In genomic region chr4:169158046-169158445, GRCh38 we compare ENCODE assay signal across 17 cellular contexts.
A peak's percentile ranks its signal among the peaks of the same experiment; 100 is the strongest.
DNase-seq lines count a peak whose midpoint lies in the region; FAIRE-seq and TF ChIP-seq lines count a peak whose summit lies in the region.
"Had no signal": no experiment of that assay in that cellular context is flagged by ENCODE, and none has a peak within 500 bp of the region (broad histone marks: within the 10 kb centered on the region; RNA-seq: fewer than 3 reads in every experiment).

No MANE protein-coding gene starts in this region.

- H3K36me3 Mint-ChIP-seq in osteocyte (ENCODE audit: unreplicated experiment) (peaks cover 30% of the 10 kb centered on the region), endodermal cell (ENCODE audit: low read depth) (peaks cover 21% of the 10 kb centered on the region)
- H3K36me3 Mint-ChIP-seq: CD4-positive, CD25-positive, alpha-beta regulatory T cell had no signal

- dilution Hi-C loops in endothelial cell of umbilical vein (cut with MboI; ENCODE audit: extremely low pct_ligation_motif_present, low sequenced_read_pairs), result no loop called here

- H3K4me1 ChIP-seq in endothelial cell of umbilical vein (ENCODE audit: control insufficient read depth, extremely low read depth, insufficient read depth, low read length) (peaks cover 42% of the 10 kb centered on the region), endodermal cell (ENCODE audit: control insufficient read depth, insufficient read depth, low read length) (no peaks in the 10 kb centered on the region)

- CTCF ChIA-PET in endothelial cell of umbilical vein (lab: Charles Lee), result interaction anchor here (0.8 to 1.4 kb wide), 2 partner anchors 9 to 99 kb away, joined by 3 to 5 read pairs; no protein-coding TSS in a partner anchor

- 98 to 100% methylated on average over 2 to 4 of the region's 4 CpGs for WGBS in endodermal cell (ENCODE audit: insufficient coverage in 1 of 2, insufficient read length in 1 of 2), 2 experiments

- POLR2A ChIA-PET in endothelial cell of umbilical vein (lab: Charles Lee), result interaction anchor here (0.6 kb wide), 1 partner anchor 98 kb away, joined by 3 read pairs; no protein-coding TSS in a partner anchor

- TF ChIP-seq CTCF in endothelial cell of umbilical vein (IDR thresholded peaks at IDR 0.05; ENCODE audit: extremely low read depth in 1 of 2, insufficient read depth in 1 of 2, low read depth in 1 of 2, low read length in 2 of 2) (no peak), osteocyte (IDR thresholded peaks at IDR 0.05) (no peak), endodermal cell (conservative IDR thresholded peaks at IDR 0.05) (no peak)

- no peak overlapping the region for H2AFZ ChIP-seq in endothelial cell of umbilical vein (ENCODE audit: low read depth, low read length)
- H2AFZ ChIP-seq: GM23338 had no signal

- intact Hi-C loops in endothelial cell of umbilical vein (cut with micrococcal nuclease), result loop anchor here (1.0 to 5.0 kb wide), 4 partner anchors 11 to 94 kb away; no protein-coding TSS in a partner anchor

- no peaks in the 10 kb centered on the region for H4K20me1 ChIP-seq in endothelial cell of umbilical vein (replicated peaks; ENCODE audit: control insufficient read depth, extremely low read depth, insufficient read depth, low read length)

- H3K27me3 Mint-ChIP-seq in osteocyte (ENCODE audit: unreplicated experiment), result no peaks in the 10 kb centered on the region
- H3K27me3 Mint-ChIP-seq in endodermal cell (ENCODE audit: insufficient read depth), result no peaks in the 10 kb centered on the region

- peak overlapping the region; percentile 15 for H3K4me2 ChIP-seq in endothelial cell of umbilical vein (ENCODE audit: insufficient read depth, low read length)
- H3K4me2 ChIP-seq: BLaER1 treated with 17β-estradiol and CSF1 and Interleukin-3, amounts not matched to agents 10 nM and 100 nM; GM23338 had no signal

- no peak for TF ChIP-seq POLR2A in endothelial cell of umbilical vein (IDR thresholded peaks at IDR 0.05; ENCODE audit: low read depth, low read length)

- peak; percentile 48 for DNase-seq in ELR (ENCODE audit: low read depth)
- peak; percentile 13 for DNase-seq in RKO (ENCODE audit: low spot score)
- peak; percentile 78 for DNase-seq in endothelial cell of umbilical vein (ENCODE audit: low read depth, low spot score)
- DNase-seq in osteocyte (ENCODE audit: extremely low spot score, unreplicated experiment), result no peak
- DNase-seq in endodermal cell, result no peak
- no peak for DNase-seq in activated gamma-delta T cell treated with Interleukin-2 at 50 U/mL for 16 hours
- DNase-seq in NOMO-1 treated with DMSO at 0.1 percent for 48 hours (lab: John Stamatoyannopoulos, UW; ENCODE audit: unreplicated experiment), result no peak
- DNase-seq in stimulated activated CD4-positive, alpha-beta T cell treated with anti-CD3 and anti-CD28 coated beads, Interleukin-2, amount 100 ng/mL, for 24 hours, result no peak
- DNase-seq: 8988T; ACHN; CD4-positive, CD25-positive, alpha-beta regulatory T cell; DMS53; H7; IMR-90 had no signal

- H3K27ac ChIP-seq in endothelial cell of umbilical vein (ENCODE audit: insufficient read depth, low read depth, low read length) (peak overlapping the region; percentile 76), endodermal cell (ENCODE audit: low read depth, low read length) (no peak overlapping the region)
- H3K27ac ChIP-seq: BLaER1 treated with 17β-estradiol and CSF1 and Interleukin-3, amounts not matched to agents 10 nM and 100 nM; HL-60 had no signal

- H3K9me3 ChIP-seq in endothelial cell of umbilical vein (replicated peaks; ENCODE audit: control insufficient read depth, insufficient read depth, low read length) (no peaks in the 10 kb centered on the region), endodermal cell (ENCODE audit: control insufficient read depth, low read length) (no peaks in the 10 kb centered on the region)
- H3K9me3 ChIP-seq: BLaER1 treated with 17β-estradiol and CSF1 and Interleukin-3, amounts not matched to agents 10 nM and 100 nM had no signal

- peaks cover 49% of the 10 kb centered on the region for H3K79me2 ChIP-seq in endothelial cell of umbilical vein (ENCODE audit: control insufficient read depth, insufficient read depth, low read length)

- peak; percentile 78 for FAIRE-seq in endothelial cell of umbilical vein (lab: Jason Lieb, UNC)

- H3K4me1 Mint-ChIP-seq in osteocyte (ENCODE audit: unreplicated experiment) (peaks cover 68% of the 10 kb centered on the region), endodermal cell (peaks cover 10% of the 10 kb centered on the region)
- H3K4me1 Mint-ChIP-seq: CD4-positive, CD25-positive, alpha-beta regulatory T cell had no signal

- H3K9me3 Mint-ChIP-seq in osteocyte (ENCODE audit: unreplicated experiment) (no peaks in the 10 kb centered on the region), endodermal cell (no peaks in the 10 kb centered on the region)
- H3K9me3 Mint-ChIP-seq: GM23338 had no signal

- no peak overlapping the region for H3K4me3 Mint-ChIP-seq in osteocyte (ENCODE audit: unreplicated experiment)
- H3K4me3 Mint-ChIP-seq in endodermal cell, result no peak overlapping the region
- H3K4me3 Mint-ChIP-seq: CD4-positive, CD25-positive, alpha-beta regulatory T cell; GM23338 had no signal

- H3K27ac Mint-ChIP-seq in osteocyte (ENCODE audit: unreplicated experiment), result peak overlapping the region; percentile 64
- no peak overlapping the region for H3K27ac Mint-ChIP-seq in endodermal cell
- H3K27ac Mint-ChIP-seq: GM23338 had no signal

- H3K9me1 ChIP-seq in endothelial cell of umbilical vein (replicated peaks; ENCODE audit: control insufficient read depth, extremely low read depth, insufficient read depth, low read length), result no peaks in the 10 kb centered on the region

- H3K9ac ChIP-seq in endothelial cell of umbilical vein (replicated peaks; ENCODE audit: extremely low read depth, insufficient read depth, low read length), result no peak overlapping the region
- no peak overlapping the region for H3K9ac ChIP-seq in endodermal cell (ENCODE audit: extremely low read depth, low read length, poor library complexity, severe bottlenecking)
- H3K9ac ChIP-seq: BLaER1 treated with 17β-estradiol and CSF1 and Interleukin-3, amounts not matched to agents 10 nM and 100 nM had no signal

- H3K36me3 ChIP-seq in endothelial cell of umbilical vein (ENCODE audit: control insufficient read depth in 2 of 2, extremely low read depth in 1 of 2, insufficient read depth in 2 of 2, low read length in 2 of 2) (peaks cover 2 to 10% of the 10 kb centered on the region in 2 experiments), endodermal cell (ENCODE audit: control insufficient read depth, insufficient read depth, low read length) (peaks cover 49% of the 10 kb centered on the region)

- no peaks in the 10 kb centered on the region for H3K27me3 ChIP-seq in endothelial cell of umbilical vein (ENCODE audit: control insufficient read depth in 2 of 2, insufficient read depth in 2 of 2, low read length in 2 of 2)
- H3K27me3 ChIP-seq in endodermal cell (ENCODE audit: control insufficient read depth, insufficient read depth, low read length, poor library complexity, severe bottlenecking), result no peaks in the 10 kb centered on the region
- H3K27me3 ChIP-seq: BLaER1 treated with 17β-estradiol and CSF1 and Interleukin-3, amounts not matched to agents 10 nM and 100 nM had no signal

- H3K4me3 ChIP-seq in endothelial cell of umbilical vein (replicated peaks in 1 of 3; ENCODE audit: insufficient read depth in 1 of 3, low read depth in 1 of 3, low read length in 3 of 3) (no peak overlapping the region), endodermal cell (ENCODE audit: low read length) (no peak overlapping the region)
- H3K4me3 ChIP-seq: BLaER1 treated with 17β-estradiol and CSF1 and Interleukin-3, amounts not matched to agents 10 nM and 100 nM; GM23338 had no signal

- BruUV-seq in endothelial cell of umbilical vein (replicated peaks; lab: Mats Ljungman, UMichigan), result no TSS peak

TF ChIP-seq in endothelial cell of umbilical vein, 7 proteins besides CTCF, POLR2A, EP300 and RAD21:
- TF ChIP-seq EZH2 (IDR thresholded peaks at IDR 0.05; ENCODE audit: borderline replicate concordance, low read depth, low read length, severe bottlenecking) (no peak), JUN (IDR thresholded peaks at IDR 0.05; ENCODE audit: borderline replicate concordance, insufficient read depth, insufficient read length, low read depth) (peak; percentile 87), FOS (IDR thresholded peaks at IDR 0.05; ENCODE audit: borderline replicate concordance, insufficient read depth, low read length) (peak; percentile 85), MYC (IDR thresholded peaks at IDR 0.05; ENCODE audit: low read depth, low read length) (peak; percentile 30), GATA2 (IDR thresholded peaks at IDR 0.05; ENCODE audit: insufficient read depth, insufficient read length, low read depth, low read length) (peak; percentile 60), POLR2AphosphoS5 (IDR thresholded peaks at IDR 0.05; ENCODE audit: insufficient read depth, low read depth, low read length) (peak; percentile 74), MAX (IDR thresholded peaks at IDR 0.05; ENCODE audit: insufficient read depth, insufficient read length) (peak; percentile 11)

Comparison
In these comparisons a context has a peak if more than half of its experiments do, and no peak if none do; other contexts are left out.
1. DNase-seq: peak in ELR (single experiment), RKO (single experiment) and endothelial cell of umbilical vein (single experiment); none in osteocyte (single experiment), endodermal cell (single experiment), activated gamma-delta T cell treated with Interleukin-2 at 50 U/mL for 16 hours (single experiment), NOMO-1 treated with DMSO at 0.1 percent for 48 hours (single experiment) and stimulated activated CD4-positive, alpha-beta T cell treated with anti-CD3 and anti-CD28 coated beads, Interleukin-2, amount 100 ng/mL, for 24 hours (0 of 2).